In genomic region chr7:122836286-122836685, GRCh38 we compare ENCODE assay signal across 3 cellular contexts. TPM values are rescaled to one million over a fixed set of nuclear protein-coding genes. Genes with fewer than 3 reads are reported as not detected.
"Had no signal": no experiment of that assay in that cellular context is flagged by ENCODE, and none has a peak within 500 bp of the region (broad histone marks: within the 10 kb centered on the region; RNA-seq: fewer than 3 reads in every experiment).

No MANE protein-coding gene starts in this region.

RNA-seq across cellular contexts. Expression of gene CADPS2, which starts 50.0 kb away (rescaled TPM):
- total RNA-seq: naive thymus-derived CD8-positive, alpha-beta T cell; natural killer cell; natural killer cell treated with Interleukin-12 subunit alpha and Interleukin-12 subunit beta and Interleukin-15 and Interleukin-18, amount 100 ng/mL, for 72 hours had no signal
- polyA plus RNA-seq: naive thymus-derived CD8-positive, alpha-beta T cell had no signal
